11 cellular contexts compared by ENCODE assay signal in the genomic region with DNA sequence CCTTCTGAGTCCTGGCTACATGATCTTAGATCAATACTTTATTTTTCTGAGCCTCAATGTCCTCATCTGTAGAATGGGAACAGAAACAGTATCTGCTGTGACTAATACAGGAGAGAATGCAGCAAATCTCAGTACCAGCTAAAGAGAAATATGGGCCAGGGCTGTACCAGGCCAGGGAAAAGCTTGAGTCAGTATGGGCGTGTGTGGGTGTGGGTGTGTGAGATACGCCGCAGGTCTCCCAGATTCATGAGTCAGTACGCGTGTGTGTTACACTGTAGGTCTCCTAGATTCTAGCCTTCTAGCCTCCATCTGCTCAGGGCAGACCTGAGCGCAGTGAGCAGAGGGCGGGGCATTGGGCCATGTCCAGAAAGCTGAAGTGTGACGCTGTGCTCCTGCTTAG. TPM values are rescaled to one million over a fixed set of nuclear protein-coding genes. Genes with fewer than 3 reads are reported as not detected.
DNase-seq lines count a peak whose midpoint lies in the region; ATAC-seq and TF ChIP-seq lines count a peak whose summit lies in the region.
"Had no signal": no experiment of that assay in that cellular context is flagged by ENCODE, and none has a peak within 500 bp of the region (broad histone marks: within the 10 kb centered on the region; RNA-seq: fewer than 3 reads in every experiment).

No MANE protein-coding gene starts in this region.

- H3K27ac ChIP-seq in substantia nigra (ENCODE audit: low read depth, low read length, poor library complexity, severe bottlenecking) (peak overlapping the region; percentile 66), neural progenitor cell (no peak overlapping the region)

- H3K27me3 ChIP-seq in neural progenitor cell = no peaks in the 10 kb centered on the region
- H3K27me3 ChIP-seq: BLaER1 treated with 17β-estradiol and CSF1 and Interleukin-3, amounts not matched to agents 10 nM and 100 nM; tibial artery had no signal

- H3F3A ChIP-seq in neural progenitor cell (ENCODE audit: low read depth) = peaks cover 29% of the 10 kb centered on the region

- no peaks in the 10 kb centered on the region for H3K9me3 ChIP-seq in neural progenitor cell (ENCODE audit: low read depth)
- H3K9me3 ChIP-seq: BLaER1 treated with 17β-estradiol and CSF1 and Interleukin-3, amounts not matched to agents 10 nM and 100 nM; tibial artery had no signal

- H2AFZ ChIP-seq in neural progenitor cell (replicated peaks) = no peak overlapping the region

- H3K9me3 Mint-ChIP-seq in activated T-cell treated with anti-CD3 and anti-CD28 coated beads, Interleukin-2, amount 50 U/mL, for 24 hours = no peaks in the 10 kb centered on the region
- no peaks in the 10 kb centered on the region for H3K9me3 Mint-ChIP-seq in activated naive CD8-positive, alpha-beta T cell treated with anti-CD3 and anti-CD28 coated beads, Interleukin-2, amount 50 U/mL, for 24 hours
- no peaks in the 10 kb centered on the region for H3K9me3 Mint-ChIP-seq in neural progenitor cell

- H3K36me3 ChIP-seq in neural progenitor cell = no peaks in the 10 kb centered on the region

- H3K36me3 Mint-ChIP-seq in activated T-cell treated with anti-CD3 and anti-CD28 coated beads, Interleukin-2, amount 50 U/mL, for 24 hours (ENCODE audit: low read depth) = peaks cover 69% of the 10 kb centered on the region
- peaks cover 13% of the 10 kb centered on the region for H3K36me3 Mint-ChIP-seq in activated naive CD8-positive, alpha-beta T cell treated with anti-CD3 and anti-CD28 coated beads, Interleukin-2, amount 50 U/mL, for 24 hours (ENCODE audit: low read depth)
- peaks cover 15% of the 10 kb centered on the region for H3K36me3 Mint-ChIP-seq in neural progenitor cell

- no peak overlapping the region for H3K4me2 ChIP-seq in neural progenitor cell

- no peak overlapping the region for H3K9ac ChIP-seq in neural progenitor cell

- H3K4me1 ChIP-seq in neural progenitor cell = peaks cover 9% of the 10 kb centered on the region

- H3K4me1 Mint-ChIP-seq in activated T-cell treated with anti-CD3 and anti-CD28 coated beads, Interleukin-2, amount 50 U/mL, for 24 hours (ENCODE audit: low read depth) = peaks cover 52% of the 10 kb centered on the region
- peaks cover 45% of the 10 kb centered on the region for H3K4me1 Mint-ChIP-seq in activated naive CD8-positive, alpha-beta T cell treated with anti-CD3 and anti-CD28 coated beads, Interleukin-2, amount 50 U/mL, for 24 hours
- peaks cover 34% of the 10 kb centered on the region for H3K4me1 Mint-ChIP-seq in neural progenitor cell

- ATAC-seq in activated naive CD8-positive, alpha-beta T cell treated with anti-CD3 and anti-CD28 coated beads, Interleukin-2, amount 50 U/mL, for 24 hours = peak; percentile 23
- ATAC-seq in HG02840 (IDR thresholded peaks at IDR 0.05; ENCODE audit: low FRiP score, unreplicated experiment) (no peak), HG02623 (IDR thresholded peaks at IDR 0.05; ENCODE audit: unreplicated experiment) (no peak)

- peak; percentile 69 for DNase-seq in activated T-cell treated with anti-CD3 and anti-CD28 coated beads, Interleukin-2, amount 50 U/mL, for 24 hours
- no peak for DNase-seq in activated T-cell treated with anti-CD3 and anti-CD28 coated beads, Interleukin-2, amount 50 U/mL, for 1 hour
- DNase-seq in activated naive CD8-positive, alpha-beta T cell treated with anti-CD3 and anti-CD28 coated beads, Interleukin-2, amount 50 U/mL, for 24 hours = peak; percentile 52
- DNase-seq in iris pigment epithelial cell (ENCODE audit: low read depth) (peak; percentile 96), substantia nigra (lab: John Stamatoyannopoulos, UW) (no peak), neural progenitor cell (ENCODE audit: low spot score) (no peak)
- DNase-seq: tibial artery had no signal

- no peak overlapping the region for H3K4me3 Mint-ChIP-seq in activated T-cell treated with anti-CD3 and anti-CD28 coated beads, Interleukin-2, amount 50 U/mL, for 24 hours
- H3K4me3 Mint-ChIP-seq in activated naive CD8-positive, alpha-beta T cell treated with anti-CD3 and anti-CD28 coated beads, Interleukin-2, amount 50 U/mL, for 24 hours = no peak overlapping the region
- no peak overlapping the region for H3K4me3 Mint-ChIP-seq in neural progenitor cell

- no peak for TF ChIP-seq CTCF in neural progenitor cell (IDR thresholded peaks at IDR 0.05)

- no peaks in the 10 kb centered on the region for H3K27me3 Mint-ChIP-seq in activated T-cell treated with anti-CD3 and anti-CD28 coated beads, Interleukin-2, amount 50 U/mL, for 24 hours
- H3K27me3 Mint-ChIP-seq in activated naive CD8-positive, alpha-beta T cell treated with anti-CD3 and anti-CD28 coated beads, Interleukin-2, amount 50 U/mL, for 24 hours = no peaks in the 10 kb centered on the region
- peaks cover 5% of the 10 kb centered on the region for H3K27me3 Mint-ChIP-seq in neural progenitor cell (ENCODE audit: insufficient read depth, low read depth)

- no peak overlapping the region for H3K4me3 ChIP-seq in neural progenitor cell
- H3K4me3 ChIP-seq: BLaER1 treated with 17β-estradiol and CSF1 and Interleukin-3, amounts not matched to agents 10 nM and 100 nM; tibial artery had no signal

- H4K20me1 ChIP-seq in neural progenitor cell (ENCODE audit: low read depth) = peaks cover 96% of the 10 kb centered on the region

- peak overlapping the region; percentile 98 for H3K27ac Mint-ChIP-seq in activated T-cell treated with anti-CD3 and anti-CD28 coated beads, Interleukin-2, amount 50 U/mL, for 24 hours
- H3K27ac Mint-ChIP-seq in activated naive CD8-positive, alpha-beta T cell treated with anti-CD3 and anti-CD28 coated beads, Interleukin-2, amount 50 U/mL, for 24 hours = peak overlapping the region; percentile 80
- H3K27ac Mint-ChIP-seq in neural progenitor cell = no peak overlapping the region

- H3K79me2 ChIP-seq in neural progenitor cell (ENCODE audit: low read depth) = peaks cover 71% of the 10 kb centered on the region

RNA-seq across cellular contexts. Expression of a gene that starts 15.2 kb away (rescaled TPM):
- total RNA-seq in neural progenitor cell (ENCODE audit: low replicate concordance) = 249 and 321 TPM in 2 replicates

RNA-seq across cellular contexts. Expression of a gene that starts 17.7 kb away (rescaled TPM):
- total RNA-seq in neural progenitor cell (ENCODE audit: low replicate concordance) = 0.80 and 8.6 TPM in 2 replicates

RNA-seq across cellular contexts. Expression of a gene that starts 27.7 kb away (rescaled TPM):
- total RNA-seq in neural progenitor cell (ENCODE audit: low replicate concordance) = 0.37 TPM in 1 of 2 replicates, not detected in the other
- total RNA-seq: M059J had no signal

RNA-seq across cellular contexts. Expression of a gene that starts 41.0 kb away (rescaled TPM):
- total RNA-seq in neural progenitor cell (ENCODE audit: low replicate concordance) = 26.4 and 45.6 TPM in 2 replicates

RNA-seq across cellular contexts. Expression of a gene that starts 46.1 kb away (rescaled TPM):
- 0.17 and 0.77 TPM in 2 replicates for total RNA-seq in neural progenitor cell (ENCODE audit: low replicate concordance)

Comparison
In these comparisons a context has a peak if more than half of its experiments do, and no peak if none do; other contexts are left out.
1. DNase-seq: peak in activated T-cell treated with anti-CD3 and anti-CD28 coated beads, Interleukin-2, amount 50 U/mL, for 24 hours (single experiment), activated naive CD8-positive, alpha-beta T cell treated with anti-CD3 and anti-CD28 coated beads, Interleukin-2, amount 50 U/mL, for 24 hours (single experiment) and iris pigment epithelial cell (single experiment); none in activated T-cell treated with anti-CD3 and anti-CD28 coated beads, Interleukin-2, amount 50 U/mL, for 1 hour (single experiment), substantia nigra (0 of 49) and neural progenitor cell (single experiment).